In genomic region chr2:60925994-60926750, GRCh38 we compare ENCODE assay signal across 12 cellular contexts. TPM values are rescaled to one million over a fixed set of nuclear protein-coding genes. Genes with fewer than 3 reads are reported as not detected.
DNase-seq lines count a peak whose midpoint lies in the region; ATAC-seq, FAIRE-seq and TF ChIP-seq lines count a peak whose summit lies in the region.
"Had no signal": no experiment of that assay in that cellular context is flagged by ENCODE, and none has a peak within 500 bp of the region (broad histone marks: within the 10 kb centered on the region; RNA-seq: fewer than 3 reads in every experiment).

No MANE protein-coding gene starts in this region.

- peak overlapping the region in 1 of 2 experiments; percentile 33; a peak in 1 of 4 replicates for H3K4me2 ChIP-seq in H1 (ENCODE audit: insufficient read depth in 1 of 2, low read depth in 2 of 2, low read length in 2 of 2)

- H3K23ac ChIP-seq in H1 (ENCODE audit: insufficient read length): no peak overlapping the region

- H4K91ac ChIP-seq in H1 (replicated peaks; ENCODE audit: insufficient read length, low read length): no peak overlapping the region

- no peak overlapping the region for H2BK120ac ChIP-seq in H1 (replicated peaks; ENCODE audit: low read depth, low read length)

- no peak overlapping the region for H2BK5ac ChIP-seq in H1 (ENCODE audit: low read depth, low read length)

- H2AK5ac ChIP-seq in H1 (ENCODE audit: low read depth, low read length): no peak overlapping the region

- H3K23me2 ChIP-seq in H1 (ENCODE audit: low read depth, low read length): peaks cover 3% of the 10 kb centered on the region; the same call in 1 of the 2 replicates

- no peak for FAIRE-seq in H1 (lab: Jason Lieb, UNC)
- FAIRE-seq in pancreas (lab: Jason Lieb, UNC): no peak

- TF ChIP-seq EP300 in H1 (IDR thresholded peaks at IDR 0.05; ENCODE audit: borderline replicate concordance in 1 of 2, low read depth in 2 of 2, low read length in 2 of 2): no peak

- no peak overlapping the region for H2BK15ac ChIP-seq in H1 (ENCODE audit: low read length)

- no peak overlapping the region for H3K14ac ChIP-seq in H1 (ENCODE audit: insufficient read length)

- H3K79me1 ChIP-seq in H1 (ENCODE audit: low read depth, low read length): no peaks in the 10 kb centered on the region

- H3K4me1 ChIP-seq in H1 (replicated peaks in 1 of 4; ENCODE audit: control insufficient read depth in 3 of 4, insufficient read depth in 4 of 4, low read length in 3 of 4) (peaks cover 0 to 5% (median 0%) of the 10 kb centered on the region in 4 experiments; a peak in 1 of 7 replicates), pancreas (no peaks in the 10 kb centered on the region)

- CTCF ChIA-PET in H1 (lab: Charles Lee; ENCODE audit: partially characterized antibody): no interaction called here

- H2BK20ac ChIP-seq in H1 (ENCODE audit: low read length): no peak overlapping the region

- no peaks in the 10 kb centered on the region for H3K9me3 ChIP-seq in H1 (ENCODE audit: insufficient read depth in 2 of 2, low read depth in 1 of 2, low read length in 1 of 2)
- no peaks in the 10 kb centered on the region for H3K9me3 ChIP-seq in pancreas
- H3K9me3 ChIP-seq: esophagus squamous epithelium had no signal

- peak in 3 of 4 donors; percentile 48 to 76 (median 74) for ATAC-seq in pancreas

- H3K36me3 ChIP-seq in H1 (ENCODE audit: control insufficient read depth in 2 of 4, insufficient read depth in 4 of 4, low read length in 3 of 4): peaks cover 0 to 4% (median 2%) of the 10 kb centered on the region in 4 experiments; a peak in 3 of 8 replicates
- peaks cover 0 to 27% (median 6%) of the 10 kb centered on the region in 3 donors for H3K36me3 ChIP-seq in pancreas

- H4K20me1 ChIP-seq in H1 (replicated peaks in 1 of 2; ENCODE audit: control insufficient read depth in 1 of 2, insufficient read depth in 2 of 2, low read length in 2 of 2): no peaks in the 10 kb centered on the region

- H2BK12ac ChIP-seq in H1 (ENCODE audit: low read depth, low read length): no peak overlapping the region

- no peak overlapping the region for H3K9ac ChIP-seq in H1 (replicated peaks in 1 of 4; ENCODE audit: extremely low read depth in 1 of 4, low read depth in 3 of 4, low read length in 3 of 4)

- TF ChIP-seq POLR2A in H1 (IDR thresholded peaks at IDR 0.05; ENCODE audit: control extremely low read depth in 1 of 2, low read depth in 2 of 2, low read length in 2 of 2): no peak

- H3K27me3 ChIP-seq in H1 (replicated peaks in 1 of 4; ENCODE audit: control insufficient read depth in 3 of 4, extremely low read depth in 1 of 4, insufficient read depth in 3 of 4, low read length in 3 of 4) (no peaks in the 10 kb centered on the region), pancreas (no peaks in the 10 kb centered on the region)
- H3K27me3 ChIP-seq: esophagus squamous epithelium had no signal

- no peak overlapping the region for H4K5ac ChIP-seq in H1 (ENCODE audit: insufficient read length, low read depth, low read length)

- H3K4ac ChIP-seq in H1 (replicated peaks; ENCODE audit: insufficient read length, low read depth, low read length): no peak overlapping the region

- DNase-seq in SIG-M5 treated with dmso at 0.1 percent for 504 hours (lab: John Stamatoyannopoulos, UW; ENCODE audit: unreplicated experiment) (peak; percentile 21), SIG-M5 (lab: John Stamatoyannopoulos, UW) (no peak), NCI-H187 treated with DMSO at 0.1 percent for 48 hours (lab: John Stamatoyannopoulos, UW) (peak; percentile 77), H1 (ENCODE audit: low read depth in 1 of 2, low spot score in 2 of 2) (no peak), pancreas (no peak), C1 segment of cervical spinal cord (lab: John Stamatoyannopoulos, UW) (no peak), head of caudate nucleus (no peak), middle frontal gyrus (ENCODE audit: extremely low spot score, low spot score) (no peak)
- DNase-seq: activated naive CD8-positive, alpha-beta T cell treated with anti-CD3 and anti-CD28 coated beads, Interleukin-2, amount 10 ng/mL, durations not matched to agents 7 days and 5 days; esophagus squamous epithelium; stimulated activated CD4-positive, alpha-beta T cell treated with anti-CD3 and anti-CD28 coated beads, Interleukin-12 subunit alpha, Interleukin-12 subunit beta, amount 100 ng/mL, for 4 hours had no signal

- no peak overlapping the region for H3K4me3 ChIP-seq in H1 (ENCODE audit: extremely low read depth in 1 of 4, insufficient read depth in 2 of 4, low read depth in 3 of 4, low read length in 4 of 4)
- H3K4me3 ChIP-seq in pancreas: no peak overlapping the region
- H3K4me3 ChIP-seq: esophagus squamous epithelium had no signal

- H4K8ac ChIP-seq in H1 (ENCODE audit: extremely low read depth, insufficient read depth, low read length): no peak overlapping the region

- peak overlapping the region; percentile 31; the same call in 1 of the 2 replicates for H2AFZ ChIP-seq in H1 (ENCODE audit: low read length)

- H3K18ac ChIP-seq in H1 (ENCODE audit: extremely low read depth, low read length): no peak overlapping the region

- 80% methylated on average over 7 of the region's 7 CpGs; no CpG with 5 or more reads in 1 of the 2 experiments for WGBS in H1 (ENCODE audit: extremely low coverage in 1 of 2, insufficient coverage in 1 of 2, insufficient read length in 1 of 2, insufficient replicate concordance in 2 of 2, low coverage in 1 of 2, low lambda C conversion rate in 2 of 2, missing lambda C conversion rate in 1 of 2), 2 experiments
- WGBS in pancreas, 2 donors: 82% methylated on average over 7 of the region's 7 CpGs

- no peak overlapping the region for H3K27ac ChIP-seq in H1 (ENCODE audit: low read depth, low read length)
- H3K27ac ChIP-seq in pancreas: no peak overlapping the region
- H3K27ac ChIP-seq: C4-2B had no signal

- POLR2A ChIA-PET in H1 (lab: Charles Lee; ENCODE audit: partially characterized antibody): no interaction called here

- intact Hi-C loops in pancreas (cut with DNase I): no loop called here
- intact Hi-C loops in head of caudate nucleus (cut with DNase I): no loop called here

- TF ChIP-seq CTCF in H1 (IDR thresholded peaks at IDR 0.05; ENCODE audit: control extremely low read depth in 1 of 3, insufficient read depth in 1 of 3, low read depth in 1 of 3, low read length in 3 of 3) (no peak), pancreas (IDR thresholded peaks at IDR 0.05) (no peak)

- H3K56ac ChIP-seq in H1 (replicated peaks; ENCODE audit: insufficient read length, low read depth, low read length): no peak overlapping the region

- no peak for TF ChIP-seq RAD21 in H1 (IDR thresholded peaks at IDR 0.05 in 1 of 2, conservative IDR thresholded peaks at IDR 0.05 in 1 of 2; ENCODE audit: low read depth in 2 of 2, low read length in 2 of 2)

- no peaks in the 10 kb centered on the region for H3K79me2 ChIP-seq in H1 (ENCODE audit: control insufficient read depth in 1 of 2, insufficient read depth in 2 of 2, low read length in 2 of 2)

TF ChIP-seq in H1, 55 proteins besides CTCF, POLR2A, EP300 and RAD21:
- TF ChIP-seq CREB1 (IDR thresholded peaks at IDR 0.05): no peak
- no peak for TF ChIP-seq TCF12 (IDR thresholded peaks at IDR 0.05; ENCODE audit: low read depth, low read length)
- no peak for TF ChIP-seq TBP (IDR thresholded peaks at IDR 0.05; ENCODE audit: low read depth, low read length)
- no peak for TF ChIP-seq CHD2 (IDR thresholded peaks at IDR 0.05; ENCODE audit: low read length)

RNA-seq across cellular contexts. Expression of gene REL, which starts 44.8 kb away (rescaled TPM):
- total RNA-seq in H1 (2021; fragmentation: NEBNext Ultra II Directional; extraction: Animal tissue kit (Norgen Biotek cat#: 25700)): 6.3 and 7.5 TPM in 2 replicates
- polyA plus RNA-seq in H1 (2011; rRNA removed): 1.5 and 1.6 TPM in 2 replicates
- 1.6 TPM for polyA plus RNA-seq in H1 (2011; cell fraction: cytosol; rRNA removed)
- 2.8 TPM for polyA plus RNA-seq in H1 (2011; cell fraction: nucleus; rRNA removed)
- polyA plus RNA-seq in H1 (2012, experiment 1 of 2): 1.3 to 3.3 TPM (median 2.2 TPM) in 4 replicates
- polyA plus RNA-seq in H1 (2012, experiment 2 of 2): 0.16 TPM
- 3.9 TPM for polyA plus RNA-seq in H1 (2013, experiment 1 of 2)
- polyA plus RNA-seq in H1 (2013, experiment 2 of 2): 3.5 TPM
- 7.2 and 14.1 TPM in 2 replicates for polyA minus RNA-seq in H1 (2011; rRNA and poly(A)+ RNA removed)
- 5.6 TPM for polyA minus RNA-seq in H1 (2011; cell fraction: cytosol; rRNA and poly(A)+ RNA removed)
- polyA minus RNA-seq in H1 (2011; cell fraction: nucleus; rRNA and poly(A)+ RNA removed): 13.2 TPM
- 10 to 100 TPM in 2 of 6 donors, 1 to 10 TPM in 4; 5.7 to 11.9 (median 7.6) TPM for total RNA-seq in pancreas
- polyA plus RNA-seq in pancreas: 1 to 10 TPM; 1.5 to 1.9 TPM

Comparison
In these comparisons a context has a peak if more than half of its experiments do, and no peak if none do; other contexts are left out.
1. DNase-seq: peak in SIG-M5 treated with dmso at 0.1 percent for 504 hours (single experiment) and NCI-H187 treated with DMSO at 0.1 percent for 48 hours (single experiment); none in SIG-M5 (single experiment), H1 (0 of 2), pancreas (0 of 6), C1 segment of cervical spinal cord (0 of 14), head of caudate nucleus (0 of 42) and middle frontal gyrus (single experiment).